In the genomic region with DNA sequence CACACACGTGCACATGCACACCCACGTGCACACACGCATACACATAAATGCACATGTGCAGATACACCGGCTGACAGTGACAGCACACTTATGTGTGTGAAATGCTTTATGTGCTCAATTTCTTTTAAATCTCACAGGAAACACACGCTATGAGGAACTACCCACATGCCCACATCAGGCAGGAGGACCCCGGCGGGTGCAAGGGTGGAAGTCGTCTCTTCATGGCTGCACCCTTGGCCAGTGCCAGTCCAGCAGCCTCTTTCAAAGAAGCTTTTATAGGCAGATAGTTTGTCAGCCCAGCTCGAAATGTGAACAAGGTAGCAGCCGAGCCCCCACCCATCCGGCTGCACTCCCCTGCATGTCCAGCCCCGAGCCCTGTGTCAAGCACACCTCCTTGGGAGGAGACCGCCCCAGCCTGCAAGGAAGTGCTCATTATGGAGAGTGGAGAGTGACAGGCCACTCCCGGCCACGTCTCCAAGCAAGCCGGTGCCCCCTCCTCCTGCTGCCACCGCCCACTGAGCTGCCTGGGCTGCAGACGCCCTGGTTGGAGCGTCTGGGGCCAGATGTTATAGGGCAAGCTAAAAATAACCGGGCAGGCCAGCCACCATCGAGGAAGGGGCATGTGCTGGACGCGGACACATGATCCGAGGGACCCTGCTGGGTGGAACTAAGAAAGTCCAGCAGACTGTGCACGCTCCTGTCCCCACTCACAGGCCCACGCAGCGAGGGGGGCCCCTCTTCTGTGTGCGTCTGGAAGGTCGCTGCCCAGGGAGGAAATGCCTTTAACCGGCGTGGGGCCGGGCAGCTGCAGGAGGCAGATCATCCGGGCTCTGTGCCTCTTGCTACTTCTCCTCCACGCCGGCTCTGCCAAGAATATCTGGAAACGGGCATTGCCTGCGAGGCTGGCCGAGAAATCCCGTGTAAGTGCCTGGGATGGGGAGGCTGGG, we compare ENCODE assay signal across 8 cellular contexts. TPM values are rescaled to one million over a fixed set of nuclear protein-coding genes. Genes with fewer than 3 reads are reported as not detected.
DNase-seq lines count a peak whose midpoint lies in the region; ATAC-seq and TF ChIP-seq lines count a peak whose summit lies in the region.

A gene with protein sequence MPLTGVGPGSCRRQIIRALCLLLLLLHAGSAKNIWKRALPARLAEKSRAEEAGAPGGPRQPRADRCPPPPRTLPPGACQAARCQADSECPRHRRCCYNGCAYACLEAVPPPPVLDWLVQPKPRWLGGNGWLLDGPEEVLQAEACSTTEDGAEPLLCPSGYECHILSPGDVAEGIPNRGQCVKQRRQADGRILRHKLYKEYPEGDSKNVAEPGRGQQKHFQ (plus strand): TSS at position 683 of the 947 bp plus-strand sequence. CDS start 94 bp downstream, at position 777.

- H3K9me3 ChIP-seq in Caco-2 (no peaks in the 10 kb centered on the region), T-helper 17 cell (ENCODE audit: control insufficient read depth, low read length, poor library complexity, severe bottlenecking) (no peaks in the 10 kb centered on the region), psoas muscle (no peaks in the 10 kb centered on the region)

- no peaks in the 10 kb centered on the region for H3K36me3 ChIP-seq in Caco-2 (ENCODE audit: control insufficient read depth, insufficient read depth, low read length)
- H3K36me3 ChIP-seq in psoas muscle (ENCODE audit: insufficient read depth in 1 of 2, low read depth in 1 of 2), result no peaks in the 10 kb centered on the region

- BruUV-seq in Caco-2 (replicated peaks; lab: Mats Ljungman, UMichigan), result no TSS peak

- H3K4me3 Mint-ChIP-seq in Caco-2 (ENCODE audit: unreplicated experiment) (peak within 1 kb of the TSS; percentile 10), T-helper 17 cell (peak within 1 kb of the TSS; percentile 12)

- H3K27ac Mint-ChIP-seq in Caco-2 (ENCODE audit: unreplicated experiment), result no peak within 1 kb of the TSS
- H3K27ac Mint-ChIP-seq in T-helper 17 cell, result no peak within 1 kb of the TSS

- no peak within 1 kb of the TSS for H3K27ac ChIP-seq in psoas muscle

- intact Hi-C loops in Caco-2 (cut with micrococcal nuclease; ENCODE audit: unreplicated experiment), result no loop called here
- intact Hi-C loops in left ventricle myocardium superior (cut with micrococcal nuclease), result no loop called here
- intact Hi-C loops in psoas muscle (cut with DNase I), result no loop called here

- no peaks in the 10 kb centered on the region for H3K36me3 Mint-ChIP-seq in Caco-2 (ENCODE audit: insufficient read depth, unreplicated experiment)
- no peaks in the 10 kb centered on the region for H3K36me3 Mint-ChIP-seq in T-helper 17 cell (ENCODE audit: low read depth)

- no peak for DNase-seq in Caco-2
- no peak for DNase-seq in T-helper 17 cell
- peak; percentile 46 for DNase-seq in left ventricle myocardium superior
- DNase-seq in psoas muscle, result no peak
- no peak for DNase-seq in kidney glomerular epithelial cell (lab: John Stamatoyannopoulos, UW)
- DNase-seq in activated naive CD4-positive, alpha-beta T cell treated with anti-CD3 and anti-CD28 coated beads, Interleukin-2, amount 50 U/mL, for 16 hours, result no peak
- no peak for DNase-seq in activated CD4-positive, alpha-beta T cell treated with anti-CD3 and anti-CD28 coated beads for 48 hours
- DNase-seq in ACHN, result no peak

- H3K4me1 ChIP-seq in Caco-2 (0 out of 2 replicates have a peak, but pooled peaks cover 10% of the 10 kb centered on the region), psoas muscle (no peaks in the 10 kb centered on the region)

- H3K27me3 ChIP-seq in Caco-2 (replicated peaks; ENCODE audit: control insufficient read depth, insufficient read depth, low read length), result no peaks in the 10 kb centered on the region; the same call in 1 of the 2 replicates
- H3K27me3 ChIP-seq in psoas muscle (ENCODE audit: insufficient read depth in 3 of 3, low read length in 2 of 3), result peaks cover 0 to 44% (median 14%) of the 10 kb centered on the region in 3 donors

- no peak within 1 kb of the TSS for H3K4me3 ChIP-seq in Caco-2 (ENCODE audit: low read depth, low read length)
- H3K4me3 ChIP-seq in psoas muscle, result peak within 1 kb of the TSS; percentile 51

- H3K4me1 Mint-ChIP-seq in Caco-2 (ENCODE audit: low read depth, unreplicated experiment) (peaks cover 5% of the 10 kb centered on the region), T-helper 17 cell (peaks cover 15% of the 10 kb centered on the region)

- CTCF ChIA-PET in Caco-2 (lab: Charles Lee), result no interaction called here

- WGBS in psoas muscle, 3 donors, result 18 to 23% (median 19%) methylated on average over 37 to 39 of the region's 39 CpGs

- no peaks in the 10 kb centered on the region for H3K9me3 Mint-ChIP-seq in Caco-2 (ENCODE audit: unreplicated experiment)

- in situ Hi-C loops in ACHN (cut with HindIII; ENCODE audit: low pct_ligation_motif_present, low pct_unique_long_range_greater_than_20kb, low sequenced_read_pairs), result no loop called here

- POLR2A ChIA-PET in Caco-2 (lab: Charles Lee), result no interaction called here

- TF ChIP-seq CTCF in Caco-2 (IDR thresholded peaks at IDR 0.05; ENCODE audit: insufficient read depth in 1 of 2, low read depth in 1 of 2, low read length in 1 of 2, severe bottlenecking in 1 of 2, unreplicated experiment in 1 of 2), result no peak
- no peak for TF ChIP-seq CTCF in psoas muscle (IDR thresholded peaks at IDR 0.05)

- ATAC-seq in T-helper 17 cell, result no peak
- ATAC-seq in left ventricle myocardium superior, result peak; percentile 74
- ATAC-seq in psoas muscle, result peak in 1 of 4 donors; percentile 29

- H3K27me3 Mint-ChIP-seq in Caco-2 (ENCODE audit: insufficient read depth, unreplicated experiment) (peaks cover 24% of the 10 kb centered on the region), T-helper 17 cell (peaks cover 81% of the 10 kb centered on the region)

RNA-seq across cellular contexts. Expression of the gene that starts here (rescaled TPM):
- total RNA-seq in Caco-2 (2022) (not detected in 2 replicates), T-helper 17 cell (not detected), left ventricle myocardium superior (2.0 TPM), psoas muscle (under 1 TPM in 3 of 4 donors, not detected in 1; 0.32 to 0.76 (median 0.40) TPM)
- 1 to 10 TPM in 1 of 3 donors, under 1 TPM in 2; 0.55 to 1.2 (median 0.90) TPM for polyA plus RNA-seq in psoas muscle
